ENCODE assay signal across 30 cellular contexts in the genomic region with DNA sequence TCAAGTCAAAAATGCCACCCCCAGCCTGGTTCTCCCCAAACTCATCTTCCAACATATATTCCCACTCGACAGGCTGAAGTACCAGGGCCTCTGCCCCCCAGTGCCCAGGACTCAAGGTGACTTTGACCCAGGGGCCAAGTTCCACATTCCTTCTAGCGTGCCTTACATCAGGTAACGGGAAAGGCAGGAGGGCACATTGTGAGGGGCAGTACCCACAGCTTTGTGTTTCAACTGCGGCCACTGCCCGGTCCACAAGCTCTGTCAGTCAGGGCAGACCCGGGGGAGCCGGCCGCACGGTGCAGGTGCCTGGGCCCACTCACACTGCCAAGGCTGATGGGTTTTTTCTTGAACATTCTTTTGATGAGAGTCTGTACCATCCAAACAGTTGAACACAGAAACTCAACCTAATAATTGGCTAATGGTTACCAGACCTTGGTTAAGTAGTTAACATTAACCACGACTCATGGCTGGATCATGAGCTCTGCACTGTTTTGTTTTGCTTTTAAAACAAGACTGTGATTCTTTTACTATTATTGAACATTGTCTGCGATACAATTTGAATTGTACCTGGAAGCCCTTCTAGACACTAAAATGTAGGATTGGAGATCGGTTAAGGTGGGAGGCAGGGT. TPM values are rescaled to one million over a fixed set of nuclear protein-coding genes. Genes with fewer than 3 reads are reported as not detected.
"Had no signal": no experiment of that assay in that cellular context is flagged by ENCODE, and none has a peak within 500 bp of the region (broad histone marks: within the 10 kb centered on the region; RNA-seq: fewer than 3 reads in every experiment).

No MANE protein-coding gene starts in this region.

- H3K27ac ChIP-seq: breast epithelium, colonic mucosa, dorsolateral prefrontal cortex, foreskin keratinocyte, stomach, vagina had no signal

- H3K36me3 ChIP-seq: breast epithelium, colonic mucosa, stomach, vagina had no signal

- H3K27me3 ChIP-seq: breast epithelium, colonic mucosa, dorsolateral prefrontal cortex, stomach, vagina had no signal

- H3K4me1 ChIP-seq: breast epithelium, colonic mucosa, foreskin keratinocyte, stomach, vagina had no signal

- H3K4me3 ChIP-seq: breast epithelium, colonic mucosa, dorsolateral prefrontal cortex, mucosa of descending colon, smooth muscle cell, stomach, vagina had no signal

- ATAC-seq: activated CD4-positive, alpha-beta T cell treated with anti-CD3 and anti-CD28 coated beads for 36 hours; activated T-helper 17 cell treated with anti-CD3 and anti-CD28 coated beads, Interleukin-2, amount 50 U/mL, for 72 hours; foreskin keratinocyte; left ventricle myocardium superior; mucosa of descending colon; sciatic nerve; stimulated activated memory B cell treated with anti-CD40 and anti-IgM and Interleukin-4, amounts not matched to agents 10 μg/mL and 1 μg/mL and 100 μg/mL, for 72 hours had no signal

- H3K27ac Mint-ChIP-seq: activated B cell treated with CpG ODN at 0.5 μM for 24 hours; activated CD4-positive, alpha-beta T cell treated with anti-CD3 and anti-CD28 coated beads for 36 hours; activated naive CD8-positive, alpha-beta T cell treated with anti-CD3 and anti-CD28 coated beads for 36 hours; activated T-cell treated with anti-CD3 and anti-CD28 coated beads, Interleukin-2, amount 50 U/mL, for 24 hours; activated T-helper 17 cell treated with anti-CD3 and anti-CD28 coated beads, Interleukin-2, amount 50 U/mL, for 72 hours; memory B cell; stimulated activated memory B cell treated with anti-CD40 and anti-IgM and Interleukin-4, amounts not matched to agents 10 μg/mL and 1 μg/mL and 100 μg/mL, for 72 hours had no signal

- H3K36me3 Mint-ChIP-seq: activated naive CD8-positive, alpha-beta T cell treated with anti-CD3 and anti-CD28 coated beads for 36 hours; memory B cell; stimulated activated memory B cell treated with anti-CD40 and anti-IgM and Interleukin-4, amounts not matched to agents 10 μg/mL and 1 μg/mL and 100 μg/mL, for 72 hours had no signal

- H3K4me1 Mint-ChIP-seq: activated B cell treated with CpG ODN at 0.5 μM for 24 hours; activated CD4-positive, alpha-beta T cell treated with anti-CD3 and anti-CD28 coated beads for 36 hours; activated naive CD8-positive, alpha-beta T cell treated with anti-CD3 and anti-CD28 coated beads for 36 hours; activated T-helper 17 cell treated with anti-CD3 and anti-CD28 coated beads, Interleukin-2, amount 50 U/mL, for 72 hours; central memory CD8-positive, alpha-beta T cell; memory B cell; stimulated activated memory B cell treated with anti-CD40 and anti-IgM and Interleukin-4, amounts not matched to agents 10 μg/mL and 1 μg/mL and 100 μg/mL, for 72 hours had no signal

- DNase-seq: activated B cell treated with CpG ODN at 0.5 μM for 24 hours; activated CD4-positive, alpha-beta T cell treated with anti-CD3 and anti-CD28 coated beads for 36 hours; activated CD4-positive, alpha-beta T cell treated with anti-CD3 and anti-CD28 coated beads, Interleukin-2, amount 50 U/mL, for 4 hours; activated CD8-positive, alpha-beta memory T cell treated with anti-CD3 and anti-CD28 coated beads for 24 hours; activated CD8-positive, alpha-beta memory T cell treated with anti-CD3 and anti-CD28 coated beads, Interleukin-2, amount 50 U/mL, for 4 hours; activated naive CD4-positive, alpha-beta T cell treated with Interleukin-2 at 50 U/mL for 16 hours; activated naive CD8-positive, alpha-beta T cell treated with anti-CD3 and anti-CD28 coated beads for 36 hours; activated T-cell treated with anti-CD3 and anti-CD28 coated beads, Interleukin-2, amount 50 U/mL, for 24 hours; colonic mucosa; dorsolateral prefrontal cortex; foreskin keratinocyte; left ventricle myocardium superior; occipital lobe; stimulated activated CD4-positive, alpha-beta T cell treated with anti-CD3 and anti-CD28 coated beads, Interleukin-15, amount 100 ng/mL, for 24 hours; stomach; trophoblast cell had no signal

- H3K4me3 Mint-ChIP-seq: activated B cell treated with CpG ODN at 0.5 μM for 24 hours; activated CD4-positive, alpha-beta T cell treated with anti-CD3 and anti-CD28 coated beads for 36 hours; activated naive CD8-positive, alpha-beta T cell treated with anti-CD3 and anti-CD28 coated beads for 36 hours; activated T-cell treated with anti-CD3 and anti-CD28 coated beads, Interleukin-2, amount 50 U/mL, for 24 hours; activated T-helper 17 cell treated with anti-CD3 and anti-CD28 coated beads, Interleukin-2, amount 50 U/mL, for 72 hours; central memory CD8-positive, alpha-beta T cell; memory B cell; neural crest cell; stimulated activated memory B cell treated with anti-CD40 and anti-IgM and Interleukin-4, amounts not matched to agents 10 μg/mL and 1 μg/mL and 100 μg/mL, for 72 hours had no signal

- H3K9me3 ChIP-seq: breast epithelium, colonic mucosa, mucosa of descending colon, stomach, vagina had no signal

- H3K27me3 Mint-ChIP-seq: activated B cell treated with CpG ODN at 0.5 μM for 24 hours; activated CD4-positive, alpha-beta T cell treated with anti-CD3 and anti-CD28 coated beads for 36 hours; activated naive CD8-positive, alpha-beta T cell treated with anti-CD3 and anti-CD28 coated beads for 36 hours; activated T-cell treated with anti-CD3 and anti-CD28 coated beads, Interleukin-2, amount 50 U/mL, for 24 hours; activated T-helper 17 cell treated with anti-CD3 and anti-CD28 coated beads, Interleukin-2, amount 50 U/mL, for 72 hours; central memory CD8-positive, alpha-beta T cell; memory B cell; stimulated activated memory B cell treated with anti-CD40 and anti-IgM and Interleukin-4, amounts not matched to agents 10 μg/mL and 1 μg/mL and 100 μg/mL, for 72 hours had no signal

- H3K4me2 ChIP-seq: smooth muscle cell had no signal

- FAIRE-seq: astrocyte had no signal

- H3K9me3 Mint-ChIP-seq: activated B cell treated with CpG ODN at 0.5 μM for 24 hours; activated naive CD8-positive, alpha-beta T cell treated with anti-CD3 and anti-CD28 coated beads for 36 hours; activated T-cell treated with anti-CD3 and anti-CD28 coated beads, Interleukin-2, amount 50 U/mL, for 24 hours; activated T-helper 17 cell treated with anti-CD3 and anti-CD28 coated beads, Interleukin-2, amount 50 U/mL, for 72 hours; central memory CD8-positive, alpha-beta T cell; memory B cell; neural crest cell; stimulated activated memory B cell treated with anti-CD40 and anti-IgM and Interleukin-4, amounts not matched to agents 10 μg/mL and 1 μg/mL and 100 μg/mL, for 72 hours had no signal

RNA-seq across cellular contexts. Expression of a gene that starts 17.6 kb away (rescaled TPM):
- total RNA-seq: activated naive CD8-positive, alpha-beta T cell treated with anti-CD3 and anti-CD28 coated beads for 36 hours had no signal

RNA-seq across cellular contexts. Expression of a gene that starts 28.7 kb away (rescaled TPM):
- total RNA-seq: activated B cell treated with CpG ODN at 0.5 μM for 24 hours; activated CD4-positive, alpha-beta T cell treated with anti-CD3 and anti-CD28 coated beads for 36 hours; activated naive CD8-positive, alpha-beta T cell treated with anti-CD3 and anti-CD28 coated beads for 36 hours; astrocyte; breast epithelium; fibroblast of lung; foreskin keratinocyte; glomerular endothelial cell; left ventricle myocardium superior; sciatic nerve; smooth muscle cell; T-helper 1 cell treated with Interleukin-12 subunit alpha and Interleukin-12 subunit beta and Interleukin-4 antibody, amounts not matched to agents 30 ng/mL and 1 ng/mL, for 36 hours; vagina had no signal
- polyA plus RNA-seq: fibroblast of lung, foreskin keratinocyte, smooth muscle cell had no signal
